Comparison of ENCODE assay signal across 13 cellular contexts in genomic region chr19:42710986-42711385, GRCh38. TPM values are rescaled to one million over a fixed set of nuclear protein-coding genes. Genes with fewer than 3 reads are reported as not detected.
DNase-seq lines count a peak whose midpoint lies in the region; ATAC-seq, FAIRE-seq and TF ChIP-seq lines count a peak whose summit lies in the region.
"Not testable (repeated sequence)": the region's sequence is repeated elsewhere in the genome, so short reads cannot be mapped to it uniquely, and the experiment has no call there.
"Had no signal": no experiment of that assay in that cellular context is flagged by ENCODE, and none has a peak within 500 bp of the region (broad histone marks: within the 10 kb centered on the region; RNA-seq: fewer than 3 reads in every experiment).

No MANE protein-coding gene starts in this region.

- DNase-seq in A549 (ENCODE audit: low read depth in 1 of 2, low spot score in 1 of 2) (peak in 1 of 2 experiments; percentile 31), PC-3 (peak; percentile 37), trophoblast cell (peak; percentile 85 to 97)
- not testable (repeated sequence) for DNase-seq in activated CD4-positive, alpha-beta memory T cell treated with anti-CD3 and anti-CD28 coated beads, Interleukin-2, amount 10 ng/mL, durations not matched to agents 7 days and 5 days; epithelial cell of prostate (ENCODE audit: low read depth, low spot score)

- H4K20me1 ChIP-seq in PC-3 (ENCODE audit: low read length): not testable (repeated sequence)

- not testable (repeated sequence) for TF ChIP-seq CTCF in A549 (IDR thresholded peaks at IDR 0.05); PC-3 (conservative IDR thresholded peaks at IDR 0.05; ENCODE audit: low read depth, low read length)

- not testable (repeated sequence) for H3K4me3 Mint-ChIP-seq in activated CD4-positive, alpha-beta memory T cell treated with anti-CD3 and anti-CD28 coated beads, Interleukin-2, amount 10 ng/mL, durations not matched to agents 7 days and 5 days

- H3K4me3 ChIP-seq in A549; PC-3 (ENCODE audit: low read length); trophoblast cell (ENCODE audit: low read depth, low read length): not testable (repeated sequence)

- H3K18ac ChIP-seq in trophoblast cell (ENCODE audit: low read length): not testable (repeated sequence)

- not testable (repeated sequence) for H3K9me3 Mint-ChIP-seq in activated CD4-positive, alpha-beta memory T cell treated with anti-CD3 and anti-CD28 coated beads, Interleukin-2, amount 10 ng/mL, durations not matched to agents 7 days and 5 days

- not testable (repeated sequence) for H3K9me2 ChIP-seq in PC-3 (replicated peaks; ENCODE audit: low read length)

- TF ChIP-seq POLR2A in A549 (IDR thresholded peaks at IDR 0.05; ENCODE audit: low read length): not testable (repeated sequence)

- not testable (repeated sequence) for H2BK120ac ChIP-seq in trophoblast cell (ENCODE audit: insufficient read depth, low read length, poor library complexity)

- peak overlapping the region; percentile 14 for H3K27ac Mint-ChIP-seq in activated CD4-positive, alpha-beta memory T cell treated with anti-CD3 and anti-CD28 coated beads, Interleukin-2, amount 10 ng/mL, durations not matched to agents 7 days and 5 days

- H3F3A ChIP-seq in PC-3 (ENCODE audit: low read length, unreplicated experiment): not testable (repeated sequence)

- H2AFZ ChIP-seq in PC-3 (ENCODE audit: low read length); trophoblast cell (ENCODE audit: insufficient read depth, low read length, poor library complexity): not testable (repeated sequence)

- H4K91ac ChIP-seq in trophoblast cell (ENCODE audit: low read depth, low read length): not testable (repeated sequence)

- peak; percentile 65 for FAIRE-seq in A549 (lab: Jason Lieb, UNC)

- POLR2A ChIA-PET in A549 (lab: Yijun Ruan, JAX); PC-3 (lab: Charles Lee; ENCODE audit: unreplicated experiment); activated CD4-positive, alpha-beta memory T cell treated with anti-CD3 and anti-CD28 coated beads, Interleukin-2, amount 10 ng/mL, durations not matched to agents 7 days and 5 days (lab: Charles Lee): not testable (repeated sequence)

- not testable (repeated sequence) for TF ChIP-seq RAD21 in A549 (conservative IDR thresholded peaks at IDR 0.05 in 1 of 2, IDR thresholded peaks at IDR 0.05 in 1 of 2)

- H4K12ac ChIP-seq in trophoblast cell (ENCODE audit: low read depth, low read length): not testable (repeated sequence)

- not testable (repeated sequence) for H4K8ac ChIP-seq in trophoblast cell (ENCODE audit: low read depth, low read length)

- H3K4me1 ChIP-seq in A549; trophoblast cell (ENCODE audit: control insufficient read depth in 1 of 2, insufficient read depth in 2 of 2, low read length in 2 of 2): not testable (repeated sequence)
- peaks cover 15% of the 10 kb centered on the region for H3K4me1 ChIP-seq in PC-3 (ENCODE audit: insufficient read depth, low read length)

- not testable (repeated sequence) for H3K14ac ChIP-seq in trophoblast cell (ENCODE audit: low read length)

- not testable (repeated sequence) for BruUV-seq in PC-3 (replicated peaks; lab: Mats Ljungman, UMichigan)

- H3K9ac ChIP-seq in PC-3 (ENCODE audit: low read length); trophoblast cell (ENCODE audit: low read length): not testable (repeated sequence)

- H3K27ac ChIP-seq in A549; trophoblast cell (ENCODE audit: low read depth, low read length): not testable (repeated sequence)
- H3K27ac ChIP-seq in PC-3 (ENCODE audit: low read length): peak overlapping the region; percentile 67; the same call in 1 of the 2 replicates
- H3K27ac ChIP-seq in epithelial cell of prostate: peak overlapping the region; percentile 22

- WGBS in A549 (ENCODE audit: missing lambda C conversion rate): 31% methylated on average over 1 of the region's 1 CpG
- WGBS in trophoblast cell (ENCODE audit: extremely low coverage, insufficient coverage, insufficient read length): no CpG with 5 or more reads among the region's 1 CpG

- H2BK5ac ChIP-seq in trophoblast cell (ENCODE audit: low read depth, low read length, poor library complexity): not testable (repeated sequence)

- H3K27me3 ChIP-seq in PC-3 (ENCODE audit: low read length); trophoblast cell (ENCODE audit: insufficient read depth, low read length): not testable (repeated sequence)

- not testable (repeated sequence) for H3K9me3 ChIP-seq in A549; PC-3 (ENCODE audit: low read length); trophoblast cell (ENCODE audit: insufficient read depth, low read depth, low read length)

- not testable (repeated sequence) for H3K4me2 ChIP-seq in A549; PC-3 (ENCODE audit: low read length); trophoblast cell (ENCODE audit: low read length)

- H3K4ac ChIP-seq in trophoblast cell (ENCODE audit: low read depth, low read length): not testable (repeated sequence)

- not testable (repeated sequence) for H3K4me1 Mint-ChIP-seq in activated CD4-positive, alpha-beta memory T cell treated with anti-CD3 and anti-CD28 coated beads, Interleukin-2, amount 10 ng/mL, durations not matched to agents 7 days and 5 days

- not testable (repeated sequence) for H3K23ac ChIP-seq in trophoblast cell (ENCODE audit: low read length)

- not testable (repeated sequence) for H3K79me2 ChIP-seq in PC-3 (ENCODE audit: low read length); trophoblast cell (ENCODE audit: control insufficient read depth, insufficient read depth, low read length, poor library complexity)

- H3K36me3 Mint-ChIP-seq in activated CD4-positive, alpha-beta memory T cell treated with anti-CD3 and anti-CD28 coated beads, Interleukin-2, amount 10 ng/mL, durations not matched to agents 7 days and 5 days (ENCODE audit: low read depth): not testable (repeated sequence)

- CTCF ChIA-PET in A549 (lab: Yijun Ruan, JAX): interaction anchor here (1.1 to 1.7 kb wide), 2 partner anchors 17 to 180 kb away, joined by 4 to 5 read pairs; no protein-coding TSS in a partner anchor
- CTCF ChIA-PET in PC-3 (lab: Charles Lee); activated CD4-positive, alpha-beta memory T cell treated with anti-CD3 and anti-CD28 coated beads, Interleukin-2, amount 10 ng/mL, durations not matched to agents 7 days and 5 days (lab: Charles Lee): not testable (repeated sequence)

- not testable (repeated sequence) for H2BK12ac ChIP-seq in trophoblast cell (ENCODE audit: low read length)

- intact Hi-C loops in PC-3 (cut with micrococcal nuclease): not testable (repeated sequence)

- TF ChIP-seq EP300 in A549 (IDR thresholded peaks at IDR 0.05): not testable (repeated sequence)

- ATAC-seq in A549, PC-3: not testable (repeated sequence)

- not testable (repeated sequence) for H3K27me3 Mint-ChIP-seq in activated CD4-positive, alpha-beta memory T cell treated with anti-CD3 and anti-CD28 coated beads, Interleukin-2, amount 10 ng/mL, durations not matched to agents 7 days and 5 days

- not testable (repeated sequence) for H2AK5ac ChIP-seq in trophoblast cell (ENCODE audit: low read length)

- H3K79me1 ChIP-seq in trophoblast cell (ENCODE audit: low read length): not testable (repeated sequence)

- H3K36me3 ChIP-seq in PC-3 (ENCODE audit: low read depth, low read length); trophoblast cell (ENCODE audit: control insufficient read depth in 1 of 2, insufficient read depth in 2 of 2, low read length in 2 of 2): not testable (repeated sequence)

TF ChIP-seq in A549, 52 proteins besides CTCF, POLR2A, EP300 and RAD21:
- TF ChIP-seq GATA3 (IDR thresholded peaks at IDR 0.05; ENCODE audit: borderline replicate concordance): peak; percentile 54; the same call in 1 of the 2 replicates
TF ChIP-seq in A549: peak in this region for 1; not testable (repeated sequence) for 51.

RNA-seq across cellular contexts. Expression of gene PSG3, which starts 29.3 kb away (rescaled TPM):
- polyA plus RNA-seq in A549 (2011; rRNA removed) (0.07 TPM in 1 of 2 replicates, not detected in the other), A549 (2017; fragmentation: RNase III; extraction: RNeasy Plus Mini Kit Qiagen cat#74134 plus additional on column Dnase treatment) (not detected in 3 replicates)
- polyA plus RNA-seq in A549 (2012; cell fraction: cytosol; rRNA removed): not detected in 2 replicates
- not detected in 2 replicates for polyA plus RNA-seq in A549 (2012; cell fraction: nucleus; rRNA removed)
- not detected in 2 replicates for polyA minus RNA-seq in A549 (2011; rRNA and poly(A)+ RNA removed)
- total RNA-seq in PC-3 (2014; rRNA removed): not detected in 2 replicates
- total RNA-seq in activated CD4-positive, alpha-beta memory T cell treated with anti-CD3 and anti-CD28 coated beads, Interleukin-2, amount 10 ng/mL, durations not matched to agents 7 days and 5 days: not detected
- polyA plus RNA-seq in trophoblast cell (2013): not detected in 2 replicates
- total RNA-seq: A172; A673; CD4-positive, alpha-beta memory T cell; CD8-positive, alpha-beta memory T cell; Daoy; GM12878 had no signal
- polyA plus RNA-seq: CD14-positive monocyte; CD4-positive, alpha-beta memory T cell; CD4-positive, CD25-positive, alpha-beta regulatory T cell; CD8-positive, alpha-beta memory T cell; GM12878 had no signal

RNA-seq across cellular contexts. Expression of gene PSG8, which starts 54.5 kb away (rescaled TPM):
- polyA plus RNA-seq in A549 (2011; rRNA removed): 0.04 TPM in 1 of 2 replicates, not detected in the other
- 0.03 TPM in 1 of 2 replicates, not detected in the other for polyA plus RNA-seq in A549 (2012; cell fraction: cytosol; rRNA removed)
- polyA plus RNA-seq in A549 (2012; cell fraction: nucleus; rRNA removed): not detected in 2 replicates
- polyA plus RNA-seq in A549 (2017; fragmentation: RNase III; extraction: RNeasy Plus Mini Kit Qiagen cat#74134 plus additional on column Dnase treatment): not detected in 3 replicates
- 0.41 TPM in 1 of 2 replicates, not detected in the other for polyA minus RNA-seq in A549 (2011; rRNA and poly(A)+ RNA removed)
- total RNA-seq in PC-3 (2014; rRNA removed): not detected in 2 replicates
- not detected for total RNA-seq in activated CD4-positive, alpha-beta memory T cell treated with anti-CD3 and anti-CD28 coated beads, Interleukin-2, amount 10 ng/mL, durations not matched to agents 7 days and 5 days
- polyA plus RNA-seq in trophoblast cell (2013): not detected in 2 replicates
- total RNA-seq: A172; A673; CD4-positive, alpha-beta memory T cell; CD4-positive, CD25-positive, alpha-beta regulatory T cell; CD8-positive, alpha-beta memory T cell; Daoy; GM12878 had no signal
- polyA plus RNA-seq: CD14-positive monocyte; CD4-positive, alpha-beta memory T cell; CD4-positive, CD25-positive, alpha-beta regulatory T cell; CD8-positive, alpha-beta memory T cell; GM12878 had no signal
